ENCODE assay signal across 31 cellular contexts in the genomic region with DNA sequence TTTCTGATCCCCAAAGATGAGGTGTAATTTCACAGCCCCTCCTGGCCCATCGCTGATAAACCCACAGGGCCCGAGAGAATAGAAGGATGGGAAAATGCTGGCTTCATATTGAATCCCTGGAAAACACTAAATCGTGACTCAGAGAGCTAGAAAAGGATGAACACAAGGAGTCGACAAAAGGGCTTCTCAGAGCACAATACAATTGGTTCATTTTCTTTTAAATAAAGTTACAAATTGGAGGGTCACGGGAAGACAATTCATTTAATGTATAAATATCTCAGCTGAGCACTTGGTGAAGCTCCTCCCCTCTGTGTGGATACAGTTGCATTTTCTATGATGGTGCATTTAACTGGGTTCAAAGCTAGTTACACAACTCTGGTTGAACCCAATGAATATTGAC. TPM values are rescaled to one million over a fixed set of nuclear protein-coding genes. Genes with fewer than 3 reads are reported as not detected.
"Had no signal": no experiment of that assay in that cellular context is flagged by ENCODE, and none has a peak within 500 bp of the region (broad histone marks: within the 10 kb centered on the region; RNA-seq: fewer than 3 reads in every experiment).

No MANE protein-coding gene starts in this region.

- H3K4me1 Mint-ChIP-seq: activated CD4-positive, alpha-beta T cell treated with anti-CD3 and anti-CD28 coated beads for 36 hours; activated CD4-positive, alpha-beta T cell treated with anti-CD3 and anti-CD28 coated beads, Interleukin-2, amount 10 ng/mL, durations not matched to agents 24 days and 14 days; activated CD8-positive, alpha-beta memory T cell treated with anti-CD3 and anti-CD28 coated beads, Interleukin-2, amount 10 ng/mL, durations not matched to agents 7 days and 5 days; central memory CD8-positive, alpha-beta T cell had no signal

- H3K27me3 Mint-ChIP-seq: activated CD4-positive, alpha-beta memory T cell treated with anti-CD3 and anti-CD28 coated beads for 36 hours; activated CD4-positive, alpha-beta T cell treated with anti-CD3 and anti-CD28 coated beads for 36 hours; activated CD4-positive, alpha-beta T cell treated with anti-CD3 and anti-CD28 coated beads, Interleukin-2, amount 10 ng/mL, durations not matched to agents 24 days and 14 days; activated CD8-positive, alpha-beta memory T cell treated with anti-CD3 and anti-CD28 coated beads, Interleukin-2, amount 10 ng/mL, durations not matched to agents 7 days and 5 days; activated naive CD8-positive, alpha-beta T cell; central memory CD8-positive, alpha-beta T cell; dendritic cell treated with granulocyte-macrophage colony-stimulating factor and Interleukin-4, amounts not matched to agents 40 ng/mL and 50 ng/mL, for 4 days; effector memory CD8-positive, alpha-beta T cell had no signal

- H3K9me3 Mint-ChIP-seq: activated CD4-positive, alpha-beta memory T cell treated with anti-CD3 and anti-CD28 coated beads for 36 hours; activated CD4-positive, alpha-beta T cell treated with anti-CD3 and anti-CD28 coated beads, Interleukin-2, amount 10 ng/mL, durations not matched to agents 24 days and 14 days; central memory CD8-positive, alpha-beta T cell; dendritic cell treated with granulocyte-macrophage colony-stimulating factor and Interleukin-4, amounts not matched to agents 40 ng/mL and 50 ng/mL, for 4 days; effector memory CD8-positive, alpha-beta T cell had no signal

- H3K36me3 Mint-ChIP-seq: activated CD8-positive, alpha-beta memory T cell treated with anti-CD3 and anti-CD28 coated beads, Interleukin-2, amount 10 ng/mL, durations not matched to agents 7 days and 5 days had no signal

- ATAC-seq: activated CD4-positive, alpha-beta T cell treated with anti-CD3 and anti-CD28 coated beads for 36 hours; activated CD8-positive, alpha-beta memory T cell treated with anti-CD3 and anti-CD28 coated beads, Interleukin-2, amount 10 ng/mL, durations not matched to agents 7 days and 5 days; activated CD8-positive, alpha-beta T cell treated with anti-CD3 and anti-CD28 coated beads, Interleukin-2, amount 10 ng/mL, durations not matched to agents 7 days and 5 days; effector memory CD8-positive, alpha-beta T cell had no signal

- DNase-seq: activated CD4-positive, alpha-beta memory T cell treated with anti-CD3 and anti-CD28 coated beads for 36 hours; activated CD4-positive, alpha-beta T cell treated with anti-CD3 and anti-CD28 coated beads for 36 hours; activated CD4-positive, alpha-beta T cell treated with anti-CD3 and anti-CD28 coated beads, Interleukin-2, amount 10 ng/mL, durations not matched to agents 24 days and 14 days; activated CD4-positive, CD25-positive, alpha-beta regulatory T cell; activated CD4-positive, CD25-positive, alpha-beta regulatory T cell treated with anti-CD3 and anti-CD28 coated beads, Interleukin-2, amount 50 U/mL, for 72 hours; activated CD8-positive, alpha-beta memory T cell treated with anti-CD3 and anti-CD28 coated beads, Interleukin-2, amount 10 ng/mL, durations not matched to agents 7 days and 5 days; activated CD8-positive, alpha-beta memory T cell treated with anti-CD3 and anti-CD28 coated beads, Interleukin-2, amount 50 U/mL, for 4 hours; activated CD8-positive, alpha-beta T cell treated with anti-CD3 and anti-CD28 coated beads, Interleukin-2, amount 10 ng/mL, durations not matched to agents 7 days and 5 days; activated effector memory CD4-positive, alpha-beta T cell treated with Interleukin-2 at 50 U/mL for 16 hours; activated gamma-delta T cell treated with Interleukin-2 at 50 U/mL for 16 hours; activated naive CD4-positive, alpha-beta T cell treated with anti-CD3 and anti-CD28 coated beads, Interleukin-2, amount 50 U/mL, for 16 hours; activated naive CD4-positive, alpha-beta T cell treated with Interleukin-2 at 50 U/mL for 16 hours; activated T-cell treated with anti-CD3 and anti-CD28 coated beads, Interleukin-2, amount 50 U/mL, for 1 hour; activated T-cell treated with anti-CD3 and anti-CD28 coated beads, Interleukin-2, amount 50 U/mL, for 48 hours; amniotic stem cell; anterior cingulate cortex; brain microvascular endothelial cell; effector CD4-positive, alpha-beta T cell; effector memory CD8-positive, alpha-beta T cell; esophagus squamous epithelium; head of caudate nucleus; T-helper 2 cell had no signal

- H3K27ac Mint-ChIP-seq: activated CD4-positive, alpha-beta memory T cell treated with anti-CD3 and anti-CD28 coated beads for 36 hours; activated CD4-positive, alpha-beta T cell treated with anti-CD3 and anti-CD28 coated beads for 36 hours; activated CD4-positive, alpha-beta T cell treated with anti-CD3 and anti-CD28 coated beads, Interleukin-2, amount 10 ng/mL, durations not matched to agents 24 days and 14 days; activated CD8-positive, alpha-beta memory T cell treated with anti-CD3 and anti-CD28 coated beads, Interleukin-2, amount 10 ng/mL, durations not matched to agents 7 days and 5 days; activated CD8-positive, alpha-beta T cell treated with anti-CD3 and anti-CD28 coated beads, Interleukin-2, amount 10 ng/mL, durations not matched to agents 7 days and 5 days; activated naive CD8-positive, alpha-beta T cell; effector memory CD8-positive, alpha-beta T cell had no signal

- H3K4me3 Mint-ChIP-seq: activated CD4-positive, alpha-beta memory T cell treated with anti-CD3 and anti-CD28 coated beads for 36 hours; activated CD4-positive, alpha-beta T cell treated with anti-CD3 and anti-CD28 coated beads for 36 hours; activated CD4-positive, alpha-beta T cell treated with anti-CD3 and anti-CD28 coated beads, Interleukin-2, amount 10 ng/mL, durations not matched to agents 24 days and 14 days; activated CD8-positive, alpha-beta memory T cell treated with anti-CD3 and anti-CD28 coated beads, Interleukin-2, amount 10 ng/mL, durations not matched to agents 7 days and 5 days; activated CD8-positive, alpha-beta T cell treated with anti-CD3 and anti-CD28 coated beads, Interleukin-2, amount 10 ng/mL, durations not matched to agents 7 days and 5 days; activated naive CD8-positive, alpha-beta T cell; central memory CD8-positive, alpha-beta T cell; dendritic cell treated with granulocyte-macrophage colony-stimulating factor and Interleukin-4, amounts not matched to agents 40 ng/mL and 50 ng/mL, for 4 days; effector memory CD8-positive, alpha-beta T cell had no signal

RNA-seq across cellular contexts. Expression of a gene that starts 46.8 kb away (rescaled TPM):
- total RNA-seq: astrocyte, bronchial epithelial cell, cardiac septum, fibroblast of lung, fibroblast of villous mesenchyme, frontal cortex had no signal
